Comparison of ENCODE assay signal across 8 cellular contexts in the genomic region with DNA sequence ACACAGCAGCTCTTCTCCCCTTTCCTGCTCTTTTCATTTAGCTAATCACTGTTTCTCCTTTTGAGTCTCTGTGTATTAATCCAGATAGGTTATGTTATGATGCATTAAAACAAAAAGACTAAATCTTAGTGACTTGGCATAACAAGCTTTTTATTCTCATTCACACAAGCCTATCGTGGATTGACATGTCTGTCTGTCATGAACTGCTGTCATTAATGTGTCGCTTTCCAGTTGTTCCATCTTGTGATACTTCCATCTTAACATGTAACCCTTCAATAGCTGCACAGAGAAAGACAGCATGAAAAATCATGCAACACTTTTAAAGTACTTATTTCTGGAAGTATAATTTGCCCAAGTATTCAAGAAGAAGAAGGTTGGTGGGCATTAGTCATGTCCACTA.
"Had no signal": no experiment of that assay in that cellular context is flagged by ENCODE, and none has a peak within 500 bp of the region (broad histone marks: within the 10 kb centered on the region; RNA-seq: fewer than 3 reads in every experiment).

No MANE protein-coding gene starts in this region.

- H3K9me3 ChIP-seq: HAP-1 had no signal

- DNase-seq: GM23248, GOT3, H7, H9, HCEC 1CT, HFFc6 had no signal

- H3K27ac Mint-ChIP-seq: GM23338, H9, HFFc6 had no signal

- H3K4me3 Mint-ChIP-seq: GM23338, H9, HFFc6 had no signal

- H3K4me3 ChIP-seq: GM23248, GM23338, HAP-1 had no signal

- H3K4me1 Mint-ChIP-seq: GM23338, H9 had no signal

- H3K36me3 ChIP-seq: HAP-1 had no signal

- H3K9ac ChIP-seq: GM23248 had no signal

- H3K9me3 Mint-ChIP-seq: GM23338, H9, HFFc6 had no signal

- H2AFZ ChIP-seq: GM23248, GM23338 had no signal

- H3K27ac ChIP-seq: GM23248 had no signal

- H3K4me2 ChIP-seq: GM23338 had no signal
